In genomic region chr17:62781356-62781755, GRCh38 we compare ENCODE assay signal across 17 cellular contexts. TPM values are rescaled to one million over a fixed set of nuclear protein-coding genes. Genes with fewer than 3 reads are reported as not detected.
DNase-seq lines count a peak whose midpoint lies in the region; ATAC-seq and TF ChIP-seq lines count a peak whose summit lies in the region.
"Had no signal": no experiment of that assay in that cellular context is flagged by ENCODE, and none has a peak within 500 bp of the region (broad histone marks: within the 10 kb centered on the region; RNA-seq: fewer than 3 reads in every experiment).

No MANE protein-coding gene starts in this region.

- no peaks in the 10 kb centered on the region for H3K4me1 ChIP-seq in breast epithelium
- H3K4me1 ChIP-seq in foreskin keratinocyte: peaks cover 26% of the 10 kb centered on the region

- H3K36me3 ChIP-seq in breast epithelium: no peaks in the 10 kb centered on the region

- intact Hi-C loops in MCF 10A (cut with micrococcal nuclease): loop anchor here (1.0 kb wide), 1 partner anchor 39 kb away; no protein-coding TSS in a partner anchor
- intact Hi-C loops in breast epithelium (cut with DNase I; ENCODE audit: low total_unique reads): no loop called here

- TSS peak; percentile 90 for BruUV-seq in MCF 10A (replicated peaks; lab: Mats Ljungman, UMichigan)

- H3K9me3 ChIP-seq in breast epithelium: peaks cover 0 to 5% of the 10 kb centered on the region in 2 donors

- TF ChIP-seq CTCF in MCF 10A (IDR thresholded peaks at IDR 0.05; ENCODE audit: unreplicated experiment) (no peak), breast epithelium (IDR thresholded peaks at IDR 0.05) (no peak), foreskin keratinocyte (conservative IDR thresholded peaks at IDR 0.05) (no peak)

- H3K27me3 Mint-ChIP-seq in MCF 10A (ENCODE audit: insufficient read depth, unreplicated experiment): no peaks in the 10 kb centered on the region

- DNase-seq in MCF 10A (ENCODE audit: unreplicated experiment) (peak; percentile 69), breast epithelium (ENCODE audit: low spot score in 2 of 2) (no peak), SKM-1 (lab: John Stamatoyannopoulos, UW; ENCODE audit: unreplicated experiment) (peak; percentile 45), foreskin keratinocyte (no peak), CD1c-positive myeloid dendritic cell (ENCODE audit: extremely low spot score) (no peak), SHP77 (lab: John Stamatoyannopoulos, UW) (no peak), RPMI8226 (no peak)
- DNase-seq: activated CD8-positive, alpha-beta T cell treated with anti-CD3 and anti-CD28 coated beads for 36 hours; activated gamma-delta T cell; Calu3; central memory CD4-positive, alpha-beta T cell; mesendoderm; NCI-H2171 treated with DMSO at 0.1 percent for 48 hours; small intestine; T-helper 9 cell had no signal

- no peaks in the 10 kb centered on the region for H3K9me3 Mint-ChIP-seq in MCF 10A (ENCODE audit: unreplicated experiment)

- H3K4me1 Mint-ChIP-seq in MCF 10A (ENCODE audit: insufficient read depth, unreplicated experiment): peaks cover 34% of the 10 kb centered on the region

- POLR2A ChIA-PET in MCF 10A (lab: Yijun Ruan, JAX): interaction anchor here (0.8 to 4.8 kb wide), 9 partner anchors 10 to 194 kb away, joined by 3 to 46 read pairs (median 6); partner anchors contain the start of gene TANC2

- peak overlapping the region; percentile 81 for H3K27ac Mint-ChIP-seq in MCF 10A (ENCODE audit: low read depth, unreplicated experiment)
- H3K27ac Mint-ChIP-seq: activated CD8-positive, alpha-beta T cell treated with anti-CD3 and anti-CD28 coated beads for 36 hours had no signal

- H3K27me3 ChIP-seq in breast epithelium (no peaks in the 10 kb centered on the region), foreskin keratinocyte (no peaks in the 10 kb centered on the region)

- H3K27ac ChIP-seq in breast epithelium: no peak overlapping the region
- H3K27ac ChIP-seq in foreskin keratinocyte: peak overlapping the region; percentile 57

- ATAC-seq in foreskin keratinocyte (no peak), GM21576 (IDR thresholded peaks at IDR 0.05; ENCODE audit: unreplicated experiment) (no peak)
- ATAC-seq: activated CD8-positive, alpha-beta T cell treated with anti-CD3 and anti-CD28 coated beads for 36 hours; PC-3 had no signal

- no peak for TF ChIP-seq POLR2A in breast epithelium (IDR thresholded peaks at IDR 0.05)

- CTCF ChIA-PET in MCF 10A (lab: Yijun Ruan, JAX): interaction anchor here (0.5 to 1.1 kb wide), 3 partner anchors 110 to 190 kb away, joined by 3 to 4 read pairs (median 3); no protein-coding TSS in a partner anchor

- no peak overlapping the region for H3K4me3 Mint-ChIP-seq in MCF 10A (ENCODE audit: unreplicated experiment)
- H3K4me3 Mint-ChIP-seq: activated CD8-positive, alpha-beta T cell treated with anti-CD3 and anti-CD28 coated beads for 36 hours had no signal

- peaks cover 4% of the 10 kb centered on the region for H3K36me3 Mint-ChIP-seq in MCF 10A (ENCODE audit: insufficient read depth, unreplicated experiment)

- H3K4me3 ChIP-seq in breast epithelium: no peak overlapping the region

RNA-seq across cellular contexts. Expression of gene MARCHF10, which starts 26.8 kb away (rescaled TPM):
- not detected in 2 replicates for total RNA-seq in MCF 10A (2022)
- total RNA-seq in breast epithelium: under 1 TPM in 2 of 3 donors, not detected in 1; under 0.01 to 0.16 TPM
- total RNA-seq in foreskin keratinocyte: not detected in 2 replicates
- polyA plus RNA-seq in foreskin keratinocyte: 0.03 TPM in 1 of 2 replicates, not detected in the other
- total RNA-seq: activated CD8-positive, alpha-beta T cell treated with anti-CD3 and anti-CD28 coated beads for 36 hours; Calu3; PC-3 had no signal

Comparison
In these comparisons a context has a peak if more than half of its experiments do, and no peak if none do; other contexts are left out.
1. DNase-seq: peak in MCF 10A (single experiment) and SKM-1 (single experiment); none in breast epithelium (0 of 2), foreskin keratinocyte (0 of 2), CD1c-positive myeloid dendritic cell (single experiment), SHP77 (0 of 2) and RPMI8226 (single experiment).